8 cellular contexts compared by ENCODE assay signal in genomic region chr12:47705571-47706425, GRCh38. TPM values are rescaled to one million over a fixed set of nuclear protein-coding genes. Genes with fewer than 3 reads are reported as not detected.
DNase-seq lines count a peak whose midpoint lies in the region; ATAC-seq, FAIRE-seq and TF ChIP-seq lines count a peak whose summit lies in the region.

RPAP3 (minus strand) TSS chr12:47706030; CDS start chr12:47702840, 3,190 bp downstream.

- no peaks in the 10 kb centered on the region for H3K9me3 ChIP-seq in right atrium auricular region
- no peaks in the 10 kb centered on the region for H3K9me3 ChIP-seq in psoas muscle

- peaks cover under 1% of the 10 kb centered on the region for H3K36me3 ChIP-seq in right atrium auricular region
- peaks cover 2 to 22% of the 10 kb centered on the region in 2 donors for H3K36me3 ChIP-seq in psoas muscle (ENCODE audit: insufficient read depth in 1 of 2, low read depth in 1 of 2)

- in situ Hi-C loops in GM13976 (cut with MboI; ENCODE audit: low sequenced_read_pairs, unreplicated experiment), result loop anchor here (25.0 kb wide), 1 partner anchor 457 kb away; the partner anchor contains the start of gene ASB8

- FAIRE-seq in urothelium cell line (lab: Jason Lieb, UNC), result peak; percentile 9

- ATAC-seq in HG02884 (IDR thresholded peaks at IDR 0.05; ENCODE audit: unreplicated experiment) (peak; percentile 76), psoas muscle (peak; percentile 99)

- DNase-seq in GM13976 (ENCODE audit: low spot score) (peak; percentile 94), NCI-H1694 (lab: John Stamatoyannopoulos, UW) (peak; percentile 63), T-helper 2 cell (peak; percentile 88 to 97 (median 94)), anterior cingulate cortex (lab: John Stamatoyannopoulos, UW) (peak; percentile 23 to 94 (median 86)), right atrium auricular region (ENCODE audit: low spot score) (peak; percentile 95), psoas muscle (peak; percentile 98 to 99), urothelium cell line (ENCODE audit: low spot score) (peak; percentile 96)

- peak within 1 kb of the TSS; percentile 85 to 93 for H3K27ac ChIP-seq in right atrium auricular region
- peak within 1 kb of the TSS; percentile 88 for H3K27ac ChIP-seq in psoas muscle

- H3K27me3 ChIP-seq in right atrium auricular region (no peaks in the 10 kb centered on the region), psoas muscle (ENCODE audit: insufficient read depth in 3 of 3, low read length in 2 of 3) (no peaks in the 10 kb centered on the region)

- TF ChIP-seq CTCF in GM13976 (IDR thresholded peaks at IDR 0.05; ENCODE audit: borderline replicate concordance, control extremely low read depth, extremely low read depth, insufficient read depth, missing control alignments), result peak; percentile 50
- TF ChIP-seq CTCF in right atrium auricular region (IDR thresholded peaks at IDR 0.05), result peak; percentile 72 to 81
- TF ChIP-seq CTCF in psoas muscle (IDR thresholded peaks at IDR 0.05), result peak; percentile 63

- WGBS in psoas muscle, 3 donors, result 0% methylated on average over 50 to 63 of the region's 66 CpGs

- H3K4me3 ChIP-seq in right atrium auricular region (peak within 1 kb of the TSS; percentile 93 to 99), psoas muscle (peak within 1 kb of the TSS; percentile 87)

- peaks cover 0 to 12% of the 10 kb centered on the region in 2 donors for H3K4me1 ChIP-seq in right atrium auricular region
- H3K4me1 ChIP-seq in psoas muscle, result peaks cover 8% of the 10 kb centered on the region

- intact Hi-C loops in psoas muscle (cut with DNase I), result no loop called here

RNA-seq across cellular contexts. Expression of gene RPAP3, which starts in this region (rescaled TPM):
- total RNA-seq in right atrium auricular region (10 to 100 TPM; 12.2 to 14.3 TPM), psoas muscle (10 to 100 TPM; 24.1 to 28.5 (median 27.4) TPM)
- polyA plus RNA-seq in psoas muscle, result 10 to 100 TPM; 18.8 to 43.2 (median 20.9) TPM

Comparison
In these comparisons a context has a peak if more than half of its experiments do, and no peak if none do; other contexts are left out.
1. Peak in every context shown above with its lines: DNase-seq, ATAC-seq, H3K4me3 ChIP-seq and H3K27ac ChIP-seq.